ENCODE assay signal across 2 cellular contexts in the genomic region with DNA sequence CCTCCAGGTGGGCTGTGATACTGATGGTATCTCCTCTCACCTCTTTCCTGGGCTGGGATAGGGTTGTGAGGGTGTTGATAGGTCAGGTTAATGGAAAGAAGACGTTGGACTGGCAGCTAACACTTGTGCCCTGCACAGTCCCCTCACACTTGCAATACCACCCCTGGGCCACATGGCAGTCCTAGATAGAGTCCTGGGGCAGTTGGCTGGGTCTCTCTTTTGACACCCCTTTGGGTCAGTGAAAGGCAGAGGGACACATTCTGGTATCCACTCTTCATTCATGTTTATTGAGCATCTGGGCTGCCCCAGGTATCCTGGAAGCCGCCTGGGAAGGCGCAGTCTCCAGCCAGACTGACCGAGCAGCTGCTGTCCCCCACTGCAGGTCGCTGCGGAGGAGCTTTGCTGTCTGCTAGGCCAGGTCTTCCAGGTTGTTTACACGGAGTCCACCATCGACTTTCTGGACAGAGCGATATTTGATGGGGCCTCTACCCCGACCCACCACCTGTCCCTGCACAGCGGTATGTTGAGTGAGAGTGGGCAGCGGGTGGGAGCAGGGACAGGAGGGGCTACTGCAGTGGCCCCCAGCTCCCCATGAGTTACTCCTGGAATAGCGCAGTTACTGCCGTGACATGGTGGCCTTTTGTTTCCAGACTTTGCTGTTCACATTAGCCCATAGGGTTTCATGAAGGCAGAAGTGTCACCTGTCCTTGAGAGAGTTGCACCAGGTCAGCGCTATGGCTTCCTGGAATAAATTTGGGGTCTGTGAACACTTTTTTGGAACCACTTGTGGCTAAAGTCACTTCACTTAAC.
TF ChIP-seq lines count a peak whose summit lies in the region.

No MANE protein-coding gene starts in this region.

TF ChIP-seq in HEK293T, 16 proteins besides CTCF, POLR2A, EP300 and RAD21:
- TF ChIP-seq NFRKB (IDR thresholded peaks at IDR 0.05) (no peak), LEF1 (IDR thresholded peaks at IDR 0.05; ENCODE audit: borderline replicate concordance) (no peak), BHLHE40 (IDR thresholded peaks at IDR 0.05; ENCODE audit: borderline replicate concordance) (no peak), SP1 (IDR thresholded peaks at IDR 0.05) (no peak), HDGF (IDR thresholded peaks at IDR 0.05; ENCODE audit: borderline replicate concordance) (no peak)

TF ChIP-seq in H1, 55 proteins besides CTCF, POLR2A, EP300 and RAD21:
- TF ChIP-seq HDAC6 (IDR thresholded peaks at IDR 0.05; ENCODE audit: low read depth, low read length): no peak
